In the genomic region with DNA sequence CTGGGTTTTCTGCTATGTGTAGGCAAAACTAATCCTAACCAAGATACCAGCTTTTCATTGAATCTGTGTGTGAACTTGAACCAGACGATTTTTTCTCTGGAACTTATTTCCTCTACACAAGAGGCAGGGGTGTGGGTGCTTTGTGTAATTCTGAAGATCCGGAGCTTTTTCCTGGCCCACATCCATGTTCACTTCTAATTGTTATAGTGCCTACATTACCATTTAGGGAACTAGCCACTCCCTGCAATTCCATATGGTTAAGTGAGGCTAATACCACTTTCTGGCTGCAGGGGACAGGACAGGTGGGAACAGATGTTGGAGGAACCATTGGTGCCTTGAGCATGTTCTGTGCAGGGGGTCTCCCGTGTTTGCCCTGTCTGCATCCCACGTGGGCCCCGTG, we compare ENCODE assay signal across 29 cellular contexts.
"Had no signal": no experiment of that assay in that cellular context is flagged by ENCODE, and none has a peak within 500 bp of the region (broad histone marks: within the 10 kb centered on the region; RNA-seq: fewer than 3 reads in every experiment).

No MANE protein-coding gene starts in this region.

- H3K27ac ChIP-seq: brain microvascular endothelial cell, cardiac muscle cell, SK-N-MC had no signal

- H3K27me3 ChIP-seq: brain microvascular endothelial cell, cardiac muscle cell had no signal

- H3K36me3 ChIP-seq: brain microvascular endothelial cell, cardiac muscle cell had no signal

- DNase-seq: activated CD4-positive, alpha-beta memory T cell treated with anti-CD3 and anti-CD28 coated beads, Interleukin-2, amount 10 ng/mL, durations not matched to agents 7 days and 5 days; activated CD4-positive, alpha-beta T cell treated with anti-CD3 and anti-CD28 coated beads, Interleukin-2, amount 50 U/mL, for 1 hour; activated CD4-positive, CD25-positive, alpha-beta regulatory T cell; activated gamma-delta T cell; activated naive CD4-positive, alpha-beta T cell treated with anti-CD3 and anti-CD28 coated beads for 36 hours; activated T-cell treated with anti-CD3 and anti-CD28 coated beads for 4 hours; activated T-cell treated with anti-CD3 and anti-CD28 coated beads, Interleukin-2, amount 50 U/mL, for 48 hours; amygdala; brain microvascular endothelial cell; Kasumi-1; KBM-7; NCI-H1105 treated with DMSO at 0.1 percent for 48 hours; NCI-H1436 treated with DMSO at 0.1 percent for 48 hours; NCI-H187 treated with DMSO at 0.1 percent for 48 hours; NCI-H2081 treated with DMSO at 0.1 percent for 48 hours; NCI-H2171; NCI-H2227 treated with DMSO at 0.1 percent for 48 hours; NCI-H446 treated with DMSO at 0.1 percent for 48 hours; NCI-H526 treated with DMSO at 0.1 percent for 48 hours; OCI-M1; RPMI8226; T-cell; T-helper 2 cell; T1000 had no signal

- H3K4me3 ChIP-seq: cardiac muscle cell, SK-N-MC had no signal

- ATAC-seq: activated T-helper 17 cell treated with anti-CD3 and anti-CD28 coated beads, Interleukin-2, amount 50 U/mL, for 72 hours; Panc1; Right ventricle myocardium inferior; T-cell had no signal
